6 cellular contexts compared by ENCODE assay signal in genomic region chr1:153679337-153680119, GRCh38. TPM values are rescaled to one million over a fixed set of nuclear protein-coding genes. Genes with fewer than 3 reads are reported as not detected.
A peak's percentile ranks its signal among the peaks of the same experiment; 100 is the strongest.
DNase-seq lines count a peak whose midpoint lies in the region; ATAC-seq and TF ChIP-seq lines count a peak whose summit lies in the region.

No MANE protein-coding gene starts in this region.

- H3K27ac ChIP-seq in hepatocyte (no peak overlapping the region), OCI-LY7 (ENCODE audit: low read depth, low read length, poor library complexity, severe bottlenecking) (no peak overlapping the region)

- no peaks in the 10 kb centered on the region for H4K20me1 ChIP-seq in hepatocyte (ENCODE audit: insufficient read depth, poor library complexity, severe bottlenecking)
- H4K20me1 ChIP-seq in OCI-LY7 (ENCODE audit: insufficient read depth, low read length), result no peaks in the 10 kb centered on the region

- H3K4me3 ChIP-seq in hepatocyte (peak overlapping the region; percentile 52), OCI-LY7 (ENCODE audit: low read depth, low read length, poor library complexity, severe bottlenecking) (no peak overlapping the region)

- H3K27me3 Mint-ChIP-seq in type B pancreatic cell, result peaks cover 60% of the 10 kb centered on the region

- CTCF ChIA-PET in OCI-LY7 (lab: Charles Lee; ENCODE audit: unreplicated experiment), result no interaction called here

- intact Hi-C loops in OCI-LY7 (cut with micrococcal nuclease; ENCODE audit: unreplicated experiment), result loop anchor here (10.0 kb wide), 1 partner anchor 165 kb away; no protein-coding TSS in a partner anchor

- H3K4me2 ChIP-seq in hepatocyte (peak overlapping the region; percentile 99), OCI-LY7 (ENCODE audit: low read length) (no peak overlapping the region; the same call in 1 of the 2 replicates)

- H3K36me3 Mint-ChIP-seq in type B pancreatic cell, result no peaks in the 10 kb centered on the region

- no peak for TF ChIP-seq CTCF in hepatocyte (IDR thresholded peaks at IDR 0.05; ENCODE audit: poor library complexity)
- TF ChIP-seq CTCF in type B pancreatic cell (conservative IDR thresholded peaks at IDR 0.05), result peak; percentile 69
- TF ChIP-seq CTCF in OCI-LY7 (conservative IDR thresholded peaks at IDR 0.05; ENCODE audit: low read length), result no peak

- BruUV-seq in OCI-LY7 (replicated peaks; lab: Mats Ljungman, UMichigan), result no TSS peak

- DNase-seq in COLO668 (lab: John Stamatoyannopoulos, UW; ENCODE audit: unreplicated experiment) (peak; percentile 50), hepatocyte (ENCODE audit: low spot score) (peak; percentile 43), type B pancreatic cell (ENCODE audit: extremely low spot score, unreplicated experiment) (no peak), OCI-LY7 (ENCODE audit: low spot score) (no peak)
- peak; percentile 41 for DNase-seq in activated CD4-positive, alpha-beta T cell treated with anti-CD3 and anti-CD28 coated beads for 48 hours

- peaks cover 16% of the 10 kb centered on the region for H3K4me1 Mint-ChIP-seq in type B pancreatic cell (ENCODE audit: unreplicated experiment)

- no peak overlapping the region for H3K27ac Mint-ChIP-seq in type B pancreatic cell

- ATAC-seq in GM18519 (IDR thresholded peaks at IDR 0.05; ENCODE audit: low FRiP score, unreplicated experiment), result no peak

- no peaks in the 10 kb centered on the region for H3K9me2 ChIP-seq in hepatocyte (replicated peaks; ENCODE audit: insufficient read depth)
- H3K9me2 ChIP-seq in OCI-LY7 (ENCODE audit: insufficient read depth, low read length), result no peaks in the 10 kb centered on the region

- WGBS in hepatocyte (ENCODE audit: low lambda C conversion rate, missing lambda C conversion rate), result 1% methylated on average over 67 of the region's 73 CpGs

- H3K36me3 ChIP-seq in hepatocyte (replicated peaks; ENCODE audit: insufficient read depth, low read depth), result no peaks in the 10 kb centered on the region
- H3K36me3 ChIP-seq in OCI-LY7 (ENCODE audit: insufficient read depth, low read length), result no peaks in the 10 kb centered on the region

- H3K9me3 ChIP-seq in hepatocyte (ENCODE audit: low read depth) (no peaks in the 10 kb centered on the region), OCI-LY7 (ENCODE audit: low read length) (no peaks in the 10 kb centered on the region)

- peaks cover 17% of the 10 kb centered on the region for H3K4me1 ChIP-seq in hepatocyte (ENCODE audit: insufficient read depth)
- H3K4me1 ChIP-seq in OCI-LY7 (ENCODE audit: insufficient read depth, low read length, poor library complexity, severe bottlenecking), result no peaks in the 10 kb centered on the region

- peaks cover 42% of the 10 kb centered on the region for H3K27me3 ChIP-seq in hepatocyte

- POLR2A ChIA-PET in OCI-LY7 (lab: Charles Lee), result interaction anchor here (0.6 kb wide), 1 partner anchor 212 kb away, joined by 6 read pairs; no protein-coding TSS in a partner anchor

- H3K4me3 Mint-ChIP-seq in type B pancreatic cell, result peak overlapping the region; percentile 83

- H3K79me2 ChIP-seq in hepatocyte (no peaks in the 10 kb centered on the region), OCI-LY7 (ENCODE audit: insufficient read depth, low read depth, low read length) (no peaks in the 10 kb centered on the region)

- peak overlapping the region; percentile 74 for H2AFZ ChIP-seq in hepatocyte
- H2AFZ ChIP-seq in OCI-LY7 (ENCODE audit: low read length), result no peak overlapping the region

- no peaks in the 10 kb centered on the region for H3K9me3 Mint-ChIP-seq in type B pancreatic cell

RNA-seq across cellular contexts. Expression of gene NPR1, which starts 1.0 kb away (rescaled TPM):
- 2.5 and 2.8 TPM in 2 replicates for total RNA-seq in hepatocyte
- 3.0 and 4.3 TPM in 2 replicates for polyA plus RNA-seq in hepatocyte
- total RNA-seq in type B pancreatic cell (ENCODE audit: low replicate concordance), result 2.2 and 2.4 TPM in 2 replicates
- total RNA-seq in OCI-LY7 (2014; rRNA removed; shearing (Covaris generic)), result 0.03 TPM in 1 of 2 replicates, not detected in the other
- total RNA-seq in OCI-LY7 (2022), result not detected in 2 replicates

RNA-seq across cellular contexts. Expression of gene ILF2, which starts 8.7 kb away (rescaled TPM):
- total RNA-seq in hepatocyte (173 and 191 TPM in 2 replicates), type B pancreatic cell (ENCODE audit: low replicate concordance) (241 and 291 TPM in 2 replicates), OCI-LY7 (2022) (319 and 334 TPM in 2 replicates)
- 177 and 178 TPM in 2 replicates for polyA plus RNA-seq in hepatocyte
- total RNA-seq in OCI-LY7 (2014; rRNA removed; shearing (Covaris generic)), result 287 and 300 TPM in 2 replicates

RNA-seq across cellular contexts. Expression of gene SNAPIN, which starts 21.0 kb away (rescaled TPM):
- 40.9 and 41.4 TPM in 2 replicates for total RNA-seq in hepatocyte
- 63.2 and 68.4 TPM in 2 replicates for polyA plus RNA-seq in hepatocyte
- total RNA-seq in type B pancreatic cell (ENCODE audit: low replicate concordance), result 28.2 and 40.3 TPM in 2 replicates
- 33.2 and 44.5 TPM in 2 replicates for total RNA-seq in OCI-LY7 (2014; rRNA removed; shearing (Covaris generic))
- total RNA-seq in OCI-LY7 (2022), result 31.1 and 33.7 TPM in 2 replicates

RNA-seq across cellular contexts. Expression of gene CHTOP, which starts 45.7 kb away (rescaled TPM):
- total RNA-seq in hepatocyte, result 56.2 and 65.5 TPM in 2 replicates
- polyA plus RNA-seq in hepatocyte, result 40.6 and 50.7 TPM in 2 replicates
- total RNA-seq in type B pancreatic cell (ENCODE audit: low replicate concordance), result 87.5 and 108 TPM in 2 replicates
- 70.9 and 85.3 TPM in 2 replicates for total RNA-seq in OCI-LY7 (2014; rRNA removed; shearing (Covaris generic))
- 106 and 107 TPM in 2 replicates for total RNA-seq in OCI-LY7 (2022)

RNA-seq across cellular contexts. Expression of gene INTS3, which starts 48.3 kb away (rescaled TPM):
- total RNA-seq in hepatocyte, result 39.1 and 42.3 TPM in 2 replicates
- 37.1 and 51.3 TPM in 2 replicates for polyA plus RNA-seq in hepatocyte
- 70.3 and 90.8 TPM in 2 replicates for total RNA-seq in type B pancreatic cell (ENCODE audit: low replicate concordance)
- total RNA-seq in OCI-LY7 (2014; rRNA removed; shearing (Covaris generic)), result 31.6 and 33.5 TPM in 2 replicates
- 65.8 and 67.3 TPM in 2 replicates for total RNA-seq in OCI-LY7 (2022)

Comparison
In these comparisons a context has a peak if more than half of its experiments do, and no peak if none do; other contexts are left out.
1. DNase-seq: peak in COLO668 (single experiment), activated CD4-positive, alpha-beta T cell treated with anti-CD3 and anti-CD28 coated beads for 48 hours (single experiment) and hepatocyte (single experiment); none in type B pancreatic cell (single experiment) and OCI-LY7 (single experiment).